ENCODE assay signal across 1 cellular context in the genomic region with DNA sequence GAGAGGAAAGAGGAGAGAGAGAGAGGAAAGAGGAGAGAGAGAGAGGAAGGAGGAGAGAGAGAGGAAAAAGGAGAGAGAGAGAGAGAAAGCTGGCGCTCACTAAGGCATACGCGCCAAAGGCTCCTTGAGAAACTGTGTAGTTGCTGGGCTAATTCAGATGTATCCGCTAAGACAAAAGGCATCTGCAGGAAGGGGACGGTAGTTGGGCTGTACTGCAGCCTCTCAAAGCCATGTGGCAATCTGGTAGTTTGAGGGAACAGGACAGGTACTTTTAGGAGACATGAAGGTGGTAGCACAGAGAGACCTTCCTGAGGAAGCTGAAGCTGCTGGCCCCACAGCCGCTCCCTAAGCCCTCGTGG.
TF ChIP-seq lines count a peak whose summit lies in the region.

No MANE protein-coding gene starts in this region.

TF ChIP-seq in GM23338, 12 proteins besides CTCF, POLR2A, EP300 and RAD21 (continued from another document):
- TF ChIP-seq, protein P1, sequence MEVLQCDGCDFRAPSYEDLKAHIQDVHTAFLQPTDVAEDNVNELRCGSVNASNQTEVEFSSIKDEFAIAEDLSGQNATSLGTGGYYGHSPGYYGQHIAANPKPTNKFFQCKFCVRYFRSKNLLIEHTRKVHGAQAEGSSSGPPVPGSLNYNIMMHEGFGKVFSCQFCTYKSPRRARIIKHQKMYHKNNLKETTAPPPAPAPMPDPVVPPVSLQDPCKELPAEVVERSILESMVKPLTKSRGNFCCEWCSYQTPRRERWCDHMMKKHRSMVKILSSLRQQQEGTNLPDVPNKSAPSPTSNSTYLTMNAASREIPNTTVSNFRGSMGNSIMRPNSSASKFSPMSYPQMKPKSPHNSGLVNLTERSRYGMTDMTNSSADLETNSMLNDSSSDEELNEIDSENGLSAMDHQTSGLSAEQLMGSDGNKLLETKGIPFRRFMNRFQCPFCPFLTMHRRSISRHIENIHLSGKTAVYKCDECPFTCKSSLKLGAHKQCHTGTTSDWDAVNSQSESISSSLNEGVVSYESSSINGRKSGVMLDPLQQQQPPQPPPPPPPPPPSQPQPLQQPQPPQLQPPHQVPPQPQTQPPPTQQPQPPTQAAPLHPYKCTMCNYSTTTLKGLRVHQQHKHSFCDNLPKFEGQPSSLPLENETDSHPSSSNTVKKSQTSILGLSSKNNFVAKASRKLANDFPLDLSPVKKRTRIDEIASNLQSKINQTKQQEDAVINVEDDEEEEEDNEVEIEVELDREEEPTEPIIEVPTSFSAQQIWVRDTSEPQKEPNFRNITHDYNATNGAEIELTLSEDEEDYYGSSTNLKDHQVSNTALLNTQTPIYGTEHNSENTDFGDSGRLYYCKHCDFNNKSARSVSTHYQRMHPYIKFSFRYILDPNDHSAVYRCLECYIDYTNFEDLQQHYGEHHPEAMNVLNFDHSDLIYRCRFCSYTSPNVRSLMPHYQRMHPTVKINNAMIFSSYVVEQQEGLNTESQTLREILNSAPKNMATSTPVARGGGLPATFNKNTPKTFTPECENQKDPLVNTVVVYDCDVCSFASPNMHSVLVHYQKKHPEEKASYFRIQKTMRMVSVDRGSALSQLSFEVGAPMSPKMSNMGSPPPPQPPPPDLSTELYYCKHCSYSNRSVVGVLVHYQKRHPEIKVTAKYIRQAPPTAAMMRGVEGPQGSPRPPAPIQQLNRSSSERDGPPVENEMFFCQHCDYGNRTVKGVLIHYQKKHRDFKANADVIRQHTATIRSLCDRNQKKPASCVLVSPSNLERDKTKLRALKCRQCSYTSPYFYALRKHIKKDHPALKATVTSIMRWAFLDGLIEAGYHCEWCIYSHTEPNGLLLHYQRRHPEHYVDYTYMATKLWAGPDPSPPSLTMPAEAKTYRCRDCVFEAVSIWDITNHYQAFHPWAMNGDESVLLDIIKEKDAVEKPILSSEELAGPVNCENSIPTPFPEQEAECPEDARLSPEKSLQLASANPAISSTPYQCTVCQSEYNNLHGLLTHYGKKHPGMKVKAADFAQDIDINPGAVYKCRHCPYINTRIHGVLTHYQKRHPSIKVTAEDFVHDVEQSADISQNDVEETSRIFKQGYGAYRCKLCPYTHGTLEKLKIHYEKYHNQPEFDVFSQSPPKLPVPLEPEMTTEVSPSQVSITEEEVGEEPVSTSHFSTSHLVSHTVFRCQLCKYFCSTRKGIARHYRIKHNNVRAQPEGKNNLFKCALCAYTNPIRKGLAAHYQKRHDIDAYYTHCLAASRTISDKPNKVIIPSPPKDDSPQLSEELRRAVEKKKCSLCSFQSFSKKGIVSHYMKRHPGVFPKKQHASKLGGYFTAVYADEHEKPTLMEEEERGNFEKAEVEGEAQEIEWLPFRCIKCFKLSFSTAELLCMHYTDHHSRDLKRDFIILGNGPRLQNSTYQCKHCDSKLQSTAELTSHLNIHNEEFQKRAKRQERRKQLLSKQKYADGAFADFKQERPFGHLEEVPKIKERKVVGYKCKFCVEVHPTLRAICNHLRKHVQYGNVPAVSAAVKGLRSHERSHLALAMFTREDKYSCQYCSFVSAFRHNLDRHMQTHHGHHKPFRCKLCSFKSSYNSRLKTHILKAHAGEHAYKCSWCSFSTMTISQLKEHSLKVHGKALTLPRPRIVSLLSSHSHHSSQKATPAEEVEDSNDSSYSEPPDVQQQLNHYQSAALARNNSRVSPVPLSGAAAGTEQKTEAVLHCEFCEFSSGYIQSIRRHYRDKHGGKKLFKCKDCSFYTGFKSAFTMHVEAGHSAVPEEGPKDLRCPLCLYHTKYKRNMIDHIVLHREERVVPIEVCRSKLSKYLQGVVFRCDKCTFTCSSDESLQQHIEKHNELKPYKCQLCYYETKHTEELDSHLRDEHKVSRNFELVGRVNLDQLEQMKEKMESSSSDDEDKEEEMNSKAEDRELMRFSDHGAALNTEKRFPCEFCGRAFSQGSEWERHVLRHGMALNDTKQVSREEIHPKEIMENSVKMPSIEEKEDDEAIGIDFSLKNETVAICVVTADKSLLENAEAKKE (CRISPR knock-in tag; IDR thresholded peaks at IDR 0.05), result no peak
- no peak for TF ChIP-seq EZH2phosphoT487 (IDR thresholded peaks at IDR 0.05; ENCODE audit: unreplicated experiment)
- TF ChIP-seq, protein P2, sequence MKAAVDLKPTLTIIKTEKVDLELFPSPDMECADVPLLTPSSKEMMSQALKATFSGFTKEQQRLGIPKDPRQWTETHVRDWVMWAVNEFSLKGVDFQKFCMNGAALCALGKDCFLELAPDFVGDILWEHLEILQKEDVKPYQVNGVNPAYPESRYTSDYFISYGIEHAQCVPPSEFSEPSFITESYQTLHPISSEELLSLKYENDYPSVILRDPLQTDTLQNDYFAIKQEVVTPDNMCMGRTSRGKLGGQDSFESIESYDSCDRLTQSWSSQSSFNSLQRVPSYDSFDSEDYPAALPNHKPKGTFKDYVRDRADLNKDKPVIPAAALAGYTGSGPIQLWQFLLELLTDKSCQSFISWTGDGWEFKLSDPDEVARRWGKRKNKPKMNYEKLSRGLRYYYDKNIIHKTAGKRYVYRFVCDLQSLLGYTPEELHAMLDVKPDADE (IDR thresholded peaks at IDR 0.05), result no peak
